30 cellular contexts compared by ENCODE assay signal in the genomic region with DNA sequence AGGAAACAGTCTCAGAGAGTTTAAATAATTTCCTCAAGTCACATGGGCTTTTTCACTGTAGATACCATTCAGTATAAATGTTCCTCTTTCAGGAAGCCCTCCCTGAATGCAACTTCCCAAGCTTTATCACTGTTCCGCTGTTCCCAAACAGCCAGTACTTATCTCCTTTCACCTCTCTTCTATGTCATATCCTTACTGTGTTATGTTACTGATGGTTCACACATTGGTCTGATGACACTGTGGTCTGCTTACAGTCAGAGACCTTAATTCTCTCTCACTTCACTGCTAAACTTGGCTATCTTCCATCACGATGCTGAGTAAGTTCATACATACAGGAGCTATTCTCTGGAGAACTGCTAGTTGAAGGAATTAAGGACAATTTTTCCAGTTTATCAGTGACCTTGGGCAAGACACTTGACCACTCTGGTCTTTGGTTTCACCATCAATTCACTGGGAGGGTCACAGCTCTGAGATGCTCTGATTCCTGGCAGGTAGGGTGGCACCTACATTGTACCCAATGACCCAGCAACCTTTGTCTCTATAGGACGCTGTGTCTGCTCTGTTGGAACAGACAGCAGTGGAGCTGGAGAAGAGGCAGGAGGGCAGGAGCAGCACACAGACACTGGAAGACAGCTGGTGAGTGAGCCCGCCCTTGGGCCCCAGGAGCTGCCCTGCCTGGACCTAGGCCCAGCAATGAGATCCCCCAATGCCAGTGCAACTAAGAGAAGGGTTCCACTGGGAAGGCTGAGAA. TPM values are rescaled to one million over a fixed set of nuclear protein-coding genes. Genes with fewer than 3 reads are reported as not detected.
DNase-seq lines count a peak whose midpoint lies in the region; ATAC-seq, FAIRE-seq and TF ChIP-seq lines count a peak whose summit lies in the region.
"Had no signal": no experiment of that assay in that cellular context is flagged by ENCODE, and none has a peak within 500 bp of the region (broad histone marks: within the 10 kb centered on the region; RNA-seq: fewer than 3 reads in every experiment).

No MANE protein-coding gene starts in this region.

- no TSS peak for BruUV-seq in K562 (replicated peaks; lab: Mats Ljungman, UMichigan)

- TF ChIP-seq CTCF in K562 (IDR thresholded peaks at IDR 0.05 in 2 of 3, conservative IDR thresholded peaks at IDR 0.05 in 1 of 3; ENCODE audit: insufficient read depth in 2 of 3, low read depth in 1 of 3, low read length in 3 of 3) (no peak), heart left ventricle (IDR thresholded peaks at IDR 0.05) (no peak), smooth muscle cell (IDR thresholded peaks at IDR 0.05; ENCODE audit: borderline replicate concordance, insufficient read depth, poor library complexity, severe bottlenecking) (no peak)

- H3F3A ChIP-seq in smooth muscle cell (ENCODE audit: low read depth), result peaks cover 7% of the 10 kb centered on the region

- no peaks in the 10 kb centered on the region for H3K36me3 ChIP-seq in K562 (ENCODE audit: control insufficient read depth, insufficient read depth, low read length)
- no peaks in the 10 kb centered on the region for H3K36me3 ChIP-seq in heart left ventricle
- H3K36me3 ChIP-seq in smooth muscle cell (ENCODE audit: low read depth), result no peaks in the 10 kb centered on the region
- H3K36me3 ChIP-seq: colonic mucosa had no signal

- no peak for TF ChIP-seq RAD21 in K562 (CRISPR knock-in tag; conservative IDR thresholded peaks at IDR 0.05 in 1 of 2, IDR thresholded peaks at IDR 0.05 in 1 of 2)

- DNase-seq in Right ventricle myocardium inferior (ENCODE audit: missing footprints) (no peak), cardiac septum (ENCODE audit: low spot score) (no peak), K562 (ENCODE audit: extremely low read depth in 1 of 4, low spot score in 3 of 4) (no peak), heart left ventricle (no peak), smooth muscle cell (lab: John Stamatoyannopoulos, UW; ENCODE audit: unreplicated experiment) (no peak), retina (no peak)
- no peak for DNase-seq in activated CD4-positive, alpha-beta T cell treated with anti-CD3 and anti-CD28 coated beads, Interleukin-2, amount 50 U/mL, for 1 hour
- DNase-seq: activated CD4-positive, alpha-beta memory T cell treated with anti-CD3 and anti-CD28 coated beads for 36 hours; activated naive CD4-positive, alpha-beta T cell treated with anti-CD3 and anti-CD28 coated beads for 36 hours; colonic mucosa; DND-41; effector CD8-positive, alpha-beta T cell; foreskin melanocyte; GF-D8; mammary epithelial cell; mucosa of descending colon; NCI-H1048; NCI-H446; NCI-H82; Peyer's patch; SIG-M5; small intestine; stimulated activated naive CD8-positive, alpha-beta T cell treated with anti-CD3 and anti-CD28 coated beads, Interleukin-15, Interleukin-2, amounts not matched to agents 100 U/mL and 50 U/mL, for 24 hours had no signal

- peak; percentile 84 for ATAC-seq in Right ventricle myocardium inferior
- ATAC-seq in K562, result no peak
- peak; percentile 53 to 81 (median 72) for ATAC-seq in heart left ventricle
- ATAC-seq in HG02884 (IDR thresholded peaks at IDR 0.05; ENCODE audit: unreplicated experiment), result no peak
- ATAC-seq: GM23338; mucosa of descending colon; natural killer cell treated with Interleukin-12 subunit alpha and Interleukin-12 subunit beta and Interleukin-15 and Interleukin-18, amount 100 ng/mL, for 72 hours; stimulated activated naive CD8-positive, alpha-beta T cell treated with anti-CD3 and anti-CD28 coated beads, Interleukin-15, Interleukin-2, amounts not matched to agents 100 U/mL and 50 U/mL, for 24 hours had no signal

- intact Hi-C loops in Right ventricle myocardium inferior (cut with DNase I) (no loop called here), cardiac septum (cut with DNase I) (no loop called here), K562 (cut with micrococcal nuclease) (no loop called here), heart left ventricle (cut with DNase I) (no loop called here)

- H3K9me3 ChIP-seq in K562 (replicated peaks; ENCODE audit: control insufficient read depth, insufficient read depth, low read depth, low read length) (no peaks in the 10 kb centered on the region), heart left ventricle (no peaks in the 10 kb centered on the region), smooth muscle cell (replicated peaks; ENCODE audit: low read depth) (no peaks in the 10 kb centered on the region)
- H3K9me3 ChIP-seq: colonic mucosa, mucosa of descending colon, Peyer's patch had no signal

- TF ChIP-seq EP300 in K562 (IDR thresholded peaks at IDR 0.05; ENCODE audit: low read length), result no peak

- H2AFZ ChIP-seq in K562 (ENCODE audit: low read depth, low read length) (no peak overlapping the region), smooth muscle cell (ENCODE audit: low read depth) (no peak overlapping the region)
- H2AFZ ChIP-seq: GM23338 had no signal

- FAIRE-seq in K562 (lab: Jason Lieb, UNC), result no peak
- FAIRE-seq: bronchial epithelial cell, small intestine, urothelium cell line had no signal

- no peaks in the 10 kb centered on the region for H3K9me1 ChIP-seq in K562 (ENCODE audit: control insufficient read depth, insufficient read depth, low read length)

- no peak overlapping the region for H3K27ac ChIP-seq in K562 (ENCODE audit: extremely low read depth, low read depth, low read length)
- peak overlapping the region in 1 of 12 donors; percentile 38 for H3K27ac ChIP-seq in heart left ventricle
- no peak overlapping the region for H3K27ac ChIP-seq in smooth muscle cell (ENCODE audit: low read depth)
- H3K27ac ChIP-seq: 22Rv1, colonic mucosa, epithelial cell of prostate, Peyer's patch had no signal

- H3K4me1 ChIP-seq in K562 (replicated peaks in 1 of 2; ENCODE audit: control insufficient read depth in 2 of 2, insufficient read depth in 2 of 2, low read length in 2 of 2), result no peaks in the 10 kb centered on the region
- H3K4me1 ChIP-seq in heart left ventricle, result peaks cover 0 to 12% (median 0%) of the 10 kb centered on the region in 12 donors
- H3K4me1 ChIP-seq in smooth muscle cell (ENCODE audit: low read depth), result no peaks in the 10 kb centered on the region
- H3K4me1 ChIP-seq: colonic mucosa, Peyer's patch had no signal

- TF ChIP-seq POLR2A in K562 (conservative IDR thresholded peaks at IDR 0.05) (no peak), heart left ventricle (IDR thresholded peaks at IDR 0.05) (no peak)

- H3K9ac ChIP-seq in K562 (ENCODE audit: insufficient read depth in 1 of 2, low read depth in 2 of 2, low read length in 2 of 2), result no peak overlapping the region
- H3K9ac ChIP-seq in smooth muscle cell (ENCODE audit: low read depth), result no peak overlapping the region

- in situ Hi-C loops in K562 (cut with MboI), result no loop called here

- H4K20me1 ChIP-seq in K562 (replicated peaks; ENCODE audit: control insufficient read depth, insufficient read depth, low read length) (no peaks in the 10 kb centered on the region), smooth muscle cell (ENCODE audit: low read depth) (no peaks in the 10 kb centered on the region)

- no peak overlapping the region for H3K4me3 ChIP-seq in K562
- no peak overlapping the region for H3K4me3 ChIP-seq in heart left ventricle
- no peak overlapping the region for H3K4me3 ChIP-seq in smooth muscle cell
- H3K4me3 ChIP-seq: colonic mucosa, GM23338, mucosa of descending colon, Peyer's patch had no signal

- WGBS in K562 (ENCODE audit: insufficient coverage, low coverage, missing lambda C conversion rate), result 2% methylated on average over 4 of the region's 4 CpGs
- WGBS in heart left ventricle, 4 donors, result 28 to 45% (median 40%) methylated on average over 2 to 4 of the region's 4 CpGs
- WGBS in smooth muscle cell (ENCODE audit: low lambda C conversion rate), result 61% methylated on average over 4 of the region's 4 CpGs

- H3K4me2 ChIP-seq in K562 (ENCODE audit: insufficient read depth, low read length) (no peak overlapping the region), smooth muscle cell (peak overlapping the region; percentile 17)
- H3K4me2 ChIP-seq: GM23338 had no signal

- POLR2A ChIA-PET in K562 (lab: Yijun Ruan, JAX), result no interaction called here

- CTCF ChIA-PET in K562 (lab: Yijun Ruan, JAX; ENCODE audit: low intra/inter-chr PET ratio), result no interaction called here

- no peaks in the 10 kb centered on the region for H3K79me2 ChIP-seq in K562 (ENCODE audit: control insufficient read depth, insufficient read depth, low read length)
- no peaks in the 10 kb centered on the region for H3K79me2 ChIP-seq in smooth muscle cell (ENCODE audit: low read depth)

- peaks cover 15 to 21% of the 10 kb centered on the region in 2 experiments; a peak in 4 of 5 replicates for H3K27me3 ChIP-seq in K562 (ENCODE audit: control insufficient read depth in 2 of 2, insufficient read depth in 2 of 2, low read length in 2 of 2)
- no peaks in the 10 kb centered on the region for H3K27me3 ChIP-seq in heart left ventricle
- H3K27me3 ChIP-seq in smooth muscle cell (ENCODE audit: low read depth), result no peaks in the 10 kb centered on the region
- H3K27me3 ChIP-seq: colonic mucosa, Peyer's patch had no signal

TF ChIP-seq in K562, 482 proteins besides CTCF, POLR2A, EP300 and RAD21 (continues in another document):
- peak; percentile 56 for TF ChIP-seq ZFP36 (IDR thresholded peaks at IDR 0.05; ENCODE audit: low read depth, low read length, partially characterized antibody)
- TF ChIP-seq ZNF224 (CRISPR knock-in tag; IDR thresholded peaks at IDR 0.05), result no peak

RNA-seq across cellular contexts. Expression of gene RARS1, which starts 42.1 kb away (rescaled TPM):
- total RNA-seq in Right ventricle myocardium inferior (47.1 TPM), cardiac septum (47.4 TPM), K562 (2014; rRNA removed) (97.0 and 109 TPM in 2 replicates), K562 (2014; rRNA removed; fragmentation: Illumina TruSeq; extraction: Trizol) (179 and 201 TPM in 2 replicates), K562 (2015; rRNA removed; fragmentation: Illumina TruSeq; extraction: Trizol) (135 and 151 TPM in 2 replicates), K562 (2021) (115 and 123 TPM in 2 replicates), heart left ventricle (10 to 100 TPM; 38.1 to 64.4 (median 48.6) TPM), smooth muscle cell (221 and 228 TPM in 2 replicates)
- total RNA-seq in K562 (2011; cell fraction: chromatin; rRNA removed; ENCODE audit: low replicate concordance), result 68.3 and 208 TPM in 2 replicates
- 29.7 and 35.0 TPM in 2 replicates for total RNA-seq in K562 (2011; cell fraction: nucleolus; rRNA removed)
- 66.5 and 86.3 TPM in 2 replicates for total RNA-seq in K562 (2011; cell fraction: nucleoplasm; rRNA removed)
- polyA plus RNA-seq in K562 (2011; rRNA removed) (113 and 155 TPM in 2 replicates), K562 (2014; fragmentation: Illumina TruSeq; extraction: Trizol) (128 and 134 TPM in 2 replicates), K562 (2014; fragmentation: Nextera tagmentation; extraction: Ambion mirVana) (100 to 1,000 TPM; 139 to 196 TPM), K562 (2014; rRNA removed) (106 and 115 TPM in 2 replicates), heart left ventricle (10 to 100 TPM; 21.1 to 60.2 TPM), smooth muscle cell (101 and 104 TPM in 2 replicates)
- polyA plus RNA-seq in K562 (2011; cell fraction: cytosol; rRNA removed), result 21.5 and 50.4 TPM in 2 replicates
- polyA plus RNA-seq in K562 (2011; cell fraction: nucleus; rRNA removed), result 34.0 and 58.0 TPM in 2 replicates
- polyA plus RNA-seq in K562 (2012), result 64.3 and 125 TPM in 2 replicates
- 163 and 169 TPM in 2 replicates for polyA minus RNA-seq in K562 (2011; rRNA and poly(A)+ RNA removed)
- 38.4 and 62.4 TPM in 2 replicates for polyA minus RNA-seq in K562 (2011; cell fraction: cytosol; rRNA and poly(A)+ RNA removed)
- polyA minus RNA-seq in K562 (2011; cell fraction: nucleus; rRNA and poly(A)+ RNA removed), result 23.7 and 40.7 TPM in 2 replicates

Comparison
In these comparisons a context has a peak if more than half of its experiments do, and no peak if none do; other contexts are left out.
1. ATAC-seq: peak in Right ventricle myocardium inferior (single experiment) and heart left ventricle (4 of 4); none in K562 (single experiment) and HG02884 (single experiment).